In the genomic region with DNA sequence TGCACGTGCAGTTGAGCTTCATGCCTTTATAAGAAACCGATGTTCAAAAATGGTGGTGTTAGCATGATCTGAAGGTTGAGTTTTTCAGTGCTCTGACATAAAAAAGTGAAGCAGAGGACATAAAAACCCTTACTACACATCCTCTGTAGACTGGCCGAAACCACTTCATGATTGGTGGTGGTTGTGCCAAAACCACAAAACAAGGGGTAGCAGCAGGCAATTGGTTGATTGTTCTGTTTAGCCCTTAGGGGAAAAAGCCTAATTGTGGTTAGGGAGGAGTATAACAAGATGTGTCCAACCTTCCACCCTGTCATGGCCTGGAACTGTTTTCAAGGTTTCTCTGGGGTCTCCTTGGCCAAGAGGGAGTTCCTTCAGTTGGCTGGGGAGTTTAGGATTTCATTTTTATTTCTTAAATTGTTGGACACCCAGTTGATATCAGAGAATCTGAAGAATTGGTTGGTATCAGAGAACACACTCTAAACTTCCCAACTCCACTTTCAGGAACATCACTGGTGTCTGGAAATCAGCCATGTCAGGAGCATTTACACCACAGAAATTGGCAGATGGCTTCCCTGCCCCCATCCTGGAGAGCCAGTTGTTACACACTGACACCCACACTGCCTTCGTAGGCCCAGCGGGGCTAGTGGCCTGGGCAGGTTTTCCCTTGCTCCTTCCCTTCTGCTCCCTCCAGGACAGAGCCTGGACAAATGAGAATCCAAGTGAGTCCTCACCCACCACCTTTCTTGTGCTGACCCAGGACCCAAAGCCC, we compare ENCODE assay signal across 14 cellular contexts. TPM values are rescaled to one million over a fixed set of nuclear protein-coding genes. Genes with fewer than 3 reads are reported as not detected.
DNase-seq lines count a peak whose midpoint lies in the region; ATAC-seq and TF ChIP-seq lines count a peak whose summit lies in the region.
"Had no signal": no experiment of that assay in that cellular context is flagged by ENCODE, and none has a peak within 500 bp of the region (broad histone marks: within the 10 kb centered on the region; RNA-seq: fewer than 3 reads in every experiment).

No MANE protein-coding gene starts in this region.

- no peaks in the 10 kb centered on the region for H3K9me3 Mint-ChIP-seq in natural killer cell
- H3K9me3 Mint-ChIP-seq: CD8-positive, alpha-beta memory T cell had no signal

- H3K4me3 Mint-ChIP-seq in natural killer cell: peak overlapping the region; percentile 45
- H3K4me3 Mint-ChIP-seq: CD8-positive, alpha-beta memory T cell had no signal

- H3K4me1 Mint-ChIP-seq in natural killer cell: peaks cover 16% of the 10 kb centered on the region in 2 donors
- H3K4me1 Mint-ChIP-seq: CD8-positive, alpha-beta memory T cell had no signal

- no peaks in the 10 kb centered on the region for H3K27me3 Mint-ChIP-seq in natural killer cell (ENCODE audit: low read depth in 2 of 2)

- no peaks in the 10 kb centered on the region for H3K36me3 Mint-ChIP-seq in natural killer cell
- H3K36me3 Mint-ChIP-seq: CD8-positive, alpha-beta memory T cell had no signal

- DNase-seq in DMS 273 (lab: John Stamatoyannopoulos, UW; ENCODE audit: unreplicated experiment) (peak; percentile 42), DMS 273 treated with DMSO at 0.1 percent for 48 hours (lab: John Stamatoyannopoulos, UW) (no peak), OCI-M1 (lab: John Stamatoyannopoulos, UW) (peak; percentile 57), natural killer cell (no peak), GM19240 (ENCODE audit: insufficient read length, low spot score) (no peak)
- no peak for DNase-seq in activated T-cell treated with anti-CD3 and anti-CD28 coated beads, Interleukin-2, amount 50 U/mL, for 1 hour
- DNase-seq: activated CD4-positive, alpha-beta T cell treated with anti-CD3 and anti-CD28 coated beads, Interleukin-2, amount 50 U/mL, for 48 hours; CD8-positive, alpha-beta memory T cell; foreskin keratinocyte; HCEC 1CT; NCI-H2081; stimulated activated CD4-positive, alpha-beta T cell treated with anti-CD3 and anti-CD28 coated beads, Interleukin-1b, Interleukin-23, amount 100 ng/mL, for 48 hours had no signal

- intact Hi-C loops in natural killer cell (cut with micrococcal nuclease): no loop called here

- ATAC-seq in HG03108 (IDR thresholded peaks at IDR 0.05; ENCODE audit: unreplicated experiment): peak; percentile 52
- peak in 2 of 3 donors; percentile 29 to 69 for ATAC-seq in natural killer cell
- ATAC-seq in GM21360 (IDR thresholded peaks at IDR 0.05; ENCODE audit: unreplicated experiment): no peak
- ATAC-seq: foreskin keratinocyte had no signal

- TF ChIP-seq CTCF in natural killer cell (IDR thresholded peaks at IDR 0.05): no peak

- no peak overlapping the region for H3K27ac Mint-ChIP-seq in natural killer cell

RNA-seq across cellular contexts. Expression of a gene that starts 18.8 kb away (rescaled TPM):
- 10 to 100 TPM; 34.8 to 37.4 (median 35.7) TPM for total RNA-seq in natural killer cell

RNA-seq across cellular contexts. Expression of a gene that starts 55.9 kb away (rescaled TPM):
- total RNA-seq in natural killer cell: 10 to 100 TPM; 11.5 to 24.4 (median 21.5) TPM

Comparison
In these comparisons a context has a peak if more than half of its experiments do, and no peak if none do; other contexts are left out.
1. DNase-seq: peak in DMS 273 (single experiment) and OCI-M1 (single experiment); none in DMS 273 treated with DMSO at 0.1 percent for 48 hours (single experiment), natural killer cell (single experiment), activated T-cell treated with anti-CD3 and anti-CD28 coated beads, Interleukin-2, amount 50 U/mL, for 1 hour (single experiment) and GM19240 (single experiment).